In the genomic region with DNA sequence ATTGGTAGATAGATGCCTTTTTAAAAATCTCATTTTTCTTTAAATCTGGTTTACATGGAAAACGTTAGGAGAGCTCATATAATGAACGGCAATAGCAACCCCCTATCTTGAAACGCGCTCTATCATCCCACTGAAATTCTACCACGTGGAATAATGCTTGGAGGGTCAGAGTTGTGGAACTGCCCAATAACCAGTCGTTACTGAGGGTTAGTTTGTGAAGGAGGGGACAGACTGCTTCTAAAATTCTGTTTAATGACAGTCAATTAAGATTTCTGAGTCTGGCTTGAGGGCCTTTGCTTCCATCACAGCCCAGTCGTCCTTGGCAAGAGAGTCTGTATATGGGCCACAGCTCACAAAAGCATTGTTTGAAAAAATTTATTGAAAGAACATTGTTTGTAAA, we compare ENCODE assay signal across 8 cellular contexts. TPM values are rescaled to one million over a fixed set of nuclear protein-coding genes. Genes with fewer than 3 reads are reported as not detected.
A peak's percentile ranks its signal among the peaks of the same experiment; 100 is the strongest.
DNase-seq lines count a peak whose midpoint lies in the region; ATAC-seq and TF ChIP-seq lines count a peak whose summit lies in the region.

No MANE protein-coding gene starts in this region.

- intact Hi-C loops in activated CD4-positive, alpha-beta T cell treated with anti-CD3 and anti-CD28 coated beads for 36 hours (cut with DNase I, micrococcal nuclease): loop anchor here in 1 of 2 experiments (1.0 to 5.0 kb wide), 4 partner anchors 89 to 212 kb away; a partner anchor contains a TSS
- intact Hi-C loops in activated CD8-positive, alpha-beta T cell treated with anti-CD3 and anti-CD28 coated beads for 36 hours (cut with micrococcal nuclease): no loop called here
- intact Hi-C loops in stomach (cut with DNase I; ENCODE audit: low total_unique reads): no loop called here

- peaks cover 53% of the 10 kb centered on the region for H3K4me1 Mint-ChIP-seq in activated CD4-positive, alpha-beta T cell treated with anti-CD3 and anti-CD28 coated beads for 36 hours
- peaks cover 45% of the 10 kb centered on the region for H3K4me1 Mint-ChIP-seq in activated CD8-positive, alpha-beta T cell treated with anti-CD3 and anti-CD28 coated beads for 36 hours (ENCODE audit: low read depth)

- WGBS in stomach, 5 donors: 8 to 29% (median 15%) methylated on average over 7 of the region's 7 CpGs

- TF ChIP-seq POLR2A in stomach (IDR thresholded peaks at IDR 0.05): no peak

- peak overlapping the region; percentile 60 to 64 (median 63) for H3K4me3 ChIP-seq in stomach

- peaks cover 0 to 13% (median 6%) of the 10 kb centered on the region in 4 donors for H3K36me3 ChIP-seq in stomach

- TF ChIP-seq CTCF in activated CD8-positive, alpha-beta T cell treated with anti-CD3 and anti-CD28 coated beads for 36 hours (IDR thresholded peaks at IDR 0.05): no peak
- TF ChIP-seq CTCF in stomach (IDR thresholded peaks at IDR 0.05): no peak

- H3K9me3 Mint-ChIP-seq in activated CD4-positive, alpha-beta T cell treated with anti-CD3 and anti-CD28 coated beads for 36 hours (ENCODE audit: low read depth): no peaks in the 10 kb centered on the region
- no peaks in the 10 kb centered on the region for H3K9me3 Mint-ChIP-seq in activated CD8-positive, alpha-beta T cell treated with anti-CD3 and anti-CD28 coated beads for 36 hours

- peaks cover 3% of the 10 kb centered on the region for H3K27me3 Mint-ChIP-seq in activated CD4-positive, alpha-beta T cell treated with anti-CD3 and anti-CD28 coated beads for 36 hours
- H3K27me3 Mint-ChIP-seq in activated CD8-positive, alpha-beta T cell treated with anti-CD3 and anti-CD28 coated beads for 36 hours: no peaks in the 10 kb centered on the region

- peaks cover 19 to 70% (median 45%) of the 10 kb centered on the region in 4 donors for H3K4me1 ChIP-seq in stomach

- H3K9me3 ChIP-seq in stomach: no peaks in the 10 kb centered on the region

- CTCF ChIA-PET in activated CD4-positive, alpha-beta T cell treated with anti-CD3 and anti-CD28 coated beads for 36 hours (lab: Charles Lee): interaction anchor here (0.7 to 3.9 kb wide), 13 partner anchors 8 to 1526 kb away, joined by 3 to 38 read pairs (median 4); no protein-coding TSS in a partner anchor
- CTCF ChIA-PET in activated CD8-positive, alpha-beta T cell treated with anti-CD3 and anti-CD28 coated beads for 36 hours (lab: Charles Lee): interaction anchor here (0.8 to 11.6 kb wide), 7 partner anchors 10 to 89 kb away, joined by 3 to 148 read pairs (median 4); no protein-coding TSS in a partner anchor

- DNase-seq in activated CD4-positive, alpha-beta T cell treated with anti-CD3 and anti-CD28 coated beads for 36 hours: peak; percentile 3
- DNase-seq in activated CD4-positive, alpha-beta T cell treated with anti-CD3 and anti-CD28 coated beads, Interleukin-2, amount 50 U/mL, for 1 hour: no peak
- DNase-seq in activated CD8-positive, alpha-beta T cell treated with anti-CD3 and anti-CD28 coated beads for 36 hours: no peak
- DNase-seq in left lobe of liver (ENCODE audit: low spot score): no peak
- DNase-seq in stomach: peak; percentile 13
- no peak for DNase-seq in NCI-H146 (lab: John Stamatoyannopoulos, UW)
- no peak for DNase-seq in NCI-H1694 treated with DMSO at 0.1 percent for 48 hours (lab: John Stamatoyannopoulos, UW)

- H3K4me3 Mint-ChIP-seq in activated CD4-positive, alpha-beta T cell treated with anti-CD3 and anti-CD28 coated beads for 36 hours: peak overlapping the region; percentile 78
- peak overlapping the region; percentile 86 for H3K4me3 Mint-ChIP-seq in activated CD8-positive, alpha-beta T cell treated with anti-CD3 and anti-CD28 coated beads for 36 hours

- ATAC-seq in activated CD4-positive, alpha-beta T cell treated with anti-CD3 and anti-CD28 coated beads for 36 hours: no peak
- no peak for ATAC-seq in activated CD8-positive, alpha-beta T cell treated with anti-CD3 and anti-CD28 coated beads for 36 hours
- peak; percentile 2 for ATAC-seq in left lobe of liver
- no peak for ATAC-seq in HG03025 (IDR thresholded peaks at IDR 0.05; ENCODE audit: low FRiP score, unreplicated experiment)

- H3K36me3 Mint-ChIP-seq in activated CD4-positive, alpha-beta T cell treated with anti-CD3 and anti-CD28 coated beads for 36 hours (ENCODE audit: low read depth): peaks cover 53% of the 10 kb centered on the region
- peaks cover 52% of the 10 kb centered on the region for H3K36me3 Mint-ChIP-seq in activated CD8-positive, alpha-beta T cell treated with anti-CD3 and anti-CD28 coated beads for 36 hours (ENCODE audit: low read depth)

- POLR2A ChIA-PET in activated CD4-positive, alpha-beta T cell treated with anti-CD3 and anti-CD28 coated beads for 36 hours (lab: Charles Lee): interaction anchor here (1.0 kb wide), 1 partner anchor 78 kb away, joined by 5 read pairs; no protein-coding TSS in a partner anchor
- POLR2A ChIA-PET in activated CD8-positive, alpha-beta T cell treated with anti-CD3 and anti-CD28 coated beads for 36 hours (lab: Charles Lee): interaction anchor here (0.6 to 13.1 kb wide), 24 partner anchors 9 to 117 kb away, joined by 3 to 141 read pairs (median 6); no protein-coding TSS in a partner anchor

- H3K27ac Mint-ChIP-seq in activated CD4-positive, alpha-beta T cell treated with anti-CD3 and anti-CD28 coated beads for 36 hours: peak overlapping the region; percentile 87
- peak overlapping the region; percentile 90 for H3K27ac Mint-ChIP-seq in activated CD8-positive, alpha-beta T cell treated with anti-CD3 and anti-CD28 coated beads for 36 hours

- peaks cover 0 to 37% (median 9%) of the 10 kb centered on the region in 3 donors for H3K27me3 ChIP-seq in stomach

- peak overlapping the region; percentile 42 to 84 (median 82) for H3K27ac ChIP-seq in stomach

- no peak for TF ChIP-seq EP300 in stomach (IDR thresholded peaks at IDR 0.05)

RNA-seq across cellular contexts. Expression of a gene that starts 0.5 kb away (rescaled TPM):
- total RNA-seq in activated CD4-positive, alpha-beta T cell treated with anti-CD3 and anti-CD28 coated beads for 36 hours: 100 to 1,000 TPM; 227 to 250 TPM
- total RNA-seq in activated CD8-positive, alpha-beta T cell treated with anti-CD3 and anti-CD28 coated beads for 36 hours: 100 to 1,000 TPM; 221 to 224 TPM
- total RNA-seq in left lobe of liver: 9.0 TPM
- total RNA-seq in stomach: 10 to 100 TPM; 10.3 to 49.8 (median 20.3) TPM
- polyA plus RNA-seq in stomach: 1 to 10 TPM; 5.2 to 8.2 (median 7.3) TPM

Comparison
In these comparisons a context has a peak if more than half of its experiments do, and no peak if none do; other contexts are left out.
1. DNase-seq: peak in activated CD4-positive, alpha-beta T cell treated with anti-CD3 and anti-CD28 coated beads for 36 hours (single experiment) and stomach (single experiment); none in activated CD4-positive, alpha-beta T cell treated with anti-CD3 and anti-CD28 coated beads, Interleukin-2, amount 50 U/mL, for 1 hour (single experiment), activated CD8-positive, alpha-beta T cell treated with anti-CD3 and anti-CD28 coated beads for 36 hours (single experiment), left lobe of liver (single experiment), NCI-H146 (single experiment) and NCI-H1694 treated with DMSO at 0.1 percent for 48 hours (single experiment).
2. RNA of a gene that starts 0.5 kb away (total RNA-seq): 227 to 250 TPM in activated CD4-positive, alpha-beta T cell treated with anti-CD3 and anti-CD28 coated beads for 36 hours and 221 to 224 TPM in activated CD8-positive, alpha-beta T cell treated with anti-CD3 and anti-CD28 coated beads for 36 hours; 10.3 to 49.8 TPM in stomach and 9.0 TPM in left lobe of liver (single experiment); every median in the first group is over 4 times any median in the second.